8 cellular contexts compared by ENCODE assay signal in genomic region chr16:89700649-89701424, GRCh38. TPM values are rescaled to one million over a fixed set of nuclear protein-coding genes. Genes with fewer than 3 reads are reported as not detected.
DNase-seq lines count a peak whose midpoint lies in the region; ATAC-seq lines count a peak whose summit lies in the region.

No MANE protein-coding gene starts in this region.

- peak; percentile 52 for DNase-seq in NCI-H1436 (lab: John Stamatoyannopoulos, UW)
- no peak for DNase-seq in NCI-H1436 treated with DMSO at 0.1 percent for 48 hours (lab: John Stamatoyannopoulos, UW)
- DNase-seq in HuH-7 (ENCODE audit: low spot score) = peak; percentile 80
- DNase-seq in T-helper 9 cell = peak; percentile 50
- peak; percentile 45 to 53 for DNase-seq in central memory CD8-positive, alpha-beta T cell (ENCODE audit: low spot score in 2 of 2)
- DNase-seq in left colon = peak; percentile 74 to 81

- peak overlapping the region; percentile 78 for H3K4me3 Mint-ChIP-seq in central memory CD8-positive, alpha-beta T cell
- H3K4me3 Mint-ChIP-seq in stimulated activated memory B cell treated with anti-CD40 and anti-IgM and Interleukin-4, amounts not matched to agents 10 μg/mL and 1 μg/mL and 100 μg/mL, for 72 hours = peak overlapping the region; percentile 86

- H3K27me3 Mint-ChIP-seq in central memory CD8-positive, alpha-beta T cell = no peaks in the 10 kb centered on the region
- H3K27me3 Mint-ChIP-seq in stimulated activated memory B cell treated with anti-CD40 and anti-IgM and Interleukin-4, amounts not matched to agents 10 μg/mL and 1 μg/mL and 100 μg/mL, for 72 hours = no peaks in the 10 kb centered on the region

- H3K36me3 Mint-ChIP-seq in central memory CD8-positive, alpha-beta T cell (ENCODE audit: insufficient read depth) = peaks cover 18% of the 10 kb centered on the region
- peaks cover 2% of the 10 kb centered on the region for H3K36me3 Mint-ChIP-seq in stimulated activated memory B cell treated with anti-CD40 and anti-IgM and Interleukin-4, amounts not matched to agents 10 μg/mL and 1 μg/mL and 100 μg/mL, for 72 hours

- H3K9me3 Mint-ChIP-seq in central memory CD8-positive, alpha-beta T cell = no peaks in the 10 kb centered on the region
- H3K9me3 Mint-ChIP-seq in stimulated activated memory B cell treated with anti-CD40 and anti-IgM and Interleukin-4, amounts not matched to agents 10 μg/mL and 1 μg/mL and 100 μg/mL, for 72 hours = no peaks in the 10 kb centered on the region

- peak overlapping the region; percentile 87 for H3K27ac Mint-ChIP-seq in central memory CD8-positive, alpha-beta T cell (ENCODE audit: low read depth)
- H3K27ac Mint-ChIP-seq in stimulated activated memory B cell treated with anti-CD40 and anti-IgM and Interleukin-4, amounts not matched to agents 10 μg/mL and 1 μg/mL and 100 μg/mL, for 72 hours = peak overlapping the region; percentile 56

- peaks cover 22% of the 10 kb centered on the region for H3K4me1 Mint-ChIP-seq in central memory CD8-positive, alpha-beta T cell
- H3K4me1 Mint-ChIP-seq in stimulated activated memory B cell treated with anti-CD40 and anti-IgM and Interleukin-4, amounts not matched to agents 10 μg/mL and 1 μg/mL and 100 μg/mL, for 72 hours = peaks cover 39% of the 10 kb centered on the region

- ATAC-seq in central memory CD8-positive, alpha-beta T cell (replicated peaks; ENCODE audit: extremely low read depth, poor library complexity, severe bottlenecking) = peak; percentile 52
- ATAC-seq in left colon (peak; percentile 52), HG02938 (IDR thresholded peaks at IDR 0.05; ENCODE audit: unreplicated experiment) (no peak)
- ATAC-seq in stimulated activated memory B cell treated with anti-CD40 and anti-IgM and Interleukin-4, amounts not matched to agents 10 μg/mL and 1 μg/mL and 100 μg/mL, for 72 hours = peak; percentile 43

- intact Hi-C loops in left colon (cut with DNase I, micrococcal nuclease) = loop anchor here (10.0 kb wide), 1 partner anchor 94 kb away; no protein-coding TSS in a partner anchor

RNA-seq across cellular contexts. Expression of gene SPATA2L, which starts 0.7 kb away (rescaled TPM):
- total RNA-seq in left colon = 10 to 100 TPM; 16.3 to 27.9 TPM

RNA-seq across cellular contexts. Expression of gene CDK10, which starts 14.3 kb away (rescaled TPM):
- total RNA-seq in left colon = 10 to 100 TPM; 86.1 to 92.7 TPM

RNA-seq across cellular contexts. Expression of gene VPS9D1, which starts 19.9 kb away (rescaled TPM):
- 10 to 100 TPM; 19.6 to 23.2 TPM for total RNA-seq in left colon

RNA-seq across cellular contexts. Expression of gene ZNF276, which starts 20.5 kb away (rescaled TPM):
- 10 to 100 TPM; 28.9 to 42.2 TPM for total RNA-seq in left colon

RNA-seq across cellular contexts. Expression of gene SPATA33, which starts 43.2 kb away (rescaled TPM):
- total RNA-seq in left colon = 1 to 10 TPM; 7.1 to 9.1 TPM
